In genomic region chr1:70396607-70397006, GRCh38 we compare ENCODE assay signal across 29 cellular contexts.
"Had no signal": no experiment of that assay in that cellular context is flagged by ENCODE, and none has a peak within 500 bp of the region (broad histone marks: within the 10 kb centered on the region; RNA-seq: fewer than 3 reads in every experiment).

No MANE protein-coding gene starts in this region.

- DNase-seq: activated B cell treated with CpG ODN at 0.5 μM for 24 hours; activated CD4-positive, alpha-beta memory T cell treated with anti-CD3 and anti-CD28 coated beads, Interleukin-2, amount 10 ng/mL, durations not matched to agents 7 days and 5 days; activated CD4-positive, alpha-beta T cell treated with anti-CD3 and anti-CD28 coated beads for 4 hours; activated CD4-positive, alpha-beta T cell treated with anti-CD3 and anti-CD28 coated beads, Interleukin-2, amount 10 ng/mL, durations not matched to agents 7 days and 5 days; activated CD4-positive, alpha-beta T cell treated with anti-CD3 and anti-CD28 coated beads, Interleukin-2, amount 50 U/mL, for 48 hours; activated CD4-positive, CD25-positive, alpha-beta regulatory T cell treated with anti-CD3 and anti-CD28 coated beads, Interleukin-2, amount 50 U/mL, for 72 hours; activated CD8-positive, alpha-beta memory T cell treated with anti-CD3 and anti-CD28 coated beads for 24 hours; activated CD8-positive, alpha-beta memory T cell treated with anti-CD3 and anti-CD28 coated beads, Interleukin-2, amount 10 ng/mL, durations not matched to agents 7 days and 5 days; activated CD8-positive, alpha-beta memory T cell treated with anti-CD3 and anti-CD28 coated beads, Interleukin-2, amount 50 U/mL, for 48 hours; activated CD8-positive, alpha-beta T cell treated with anti-CD3 and anti-CD28 coated beads, Interleukin-2, amount 10 ng/mL, durations not matched to agents 7 days and 5 days; activated effector memory CD4-positive, alpha-beta T cell treated with Interleukin-2 at 50 U/mL for 16 hours; activated gamma-delta T cell; activated naive CD4-positive, alpha-beta T cell treated with anti-CD3 and anti-CD28 coated beads, Interleukin-2, amount 10 ng/mL, durations not matched to agents 7 days and 5 days; activated naive CD4-positive, alpha-beta T cell treated with Interleukin-2 at 50 U/mL for 16 hours; activated naive CD8-positive, alpha-beta T cell treated with anti-CD3 and anti-CD28 coated beads, Interleukin-2, amount 10 ng/mL, durations not matched to agents 7 days and 5 days; activated naive CD8-positive, alpha-beta T cell treated with anti-CD3 and anti-CD28 coated beads, Interleukin-2, amount 50 U/mL, for 24 hours; activated T-cell treated with anti-CD3 and anti-CD28 coated beads, Interleukin-2, amount 50 U/mL, for 24 hours; activated T-cell treated with anti-CD3 and anti-CD28 coated beads, Interleukin-2, amount 50 U/mL, for 48 hours; amygdala; anterior cingulate cortex; caudate nucleus; cerebellar nuclear complex; T-helper 17 cell; T-helper 9 cell had no signal

- H3K9me3 ChIP-seq: ascending aorta had no signal

- H3K4me3 ChIP-seq: ascending aorta, cardiac muscle cell had no signal

- H3K4me1 ChIP-seq: ascending aorta had no signal

- H3K36me3 ChIP-seq: ascending aorta, cardiac muscle cell had no signal

- ATAC-seq: activated CD8-positive, alpha-beta memory T cell treated with anti-CD3 and anti-CD28 coated beads, Interleukin-2, amount 10 ng/mL, durations not matched to agents 7 days and 5 days; activated CD8-positive, alpha-beta T cell treated with anti-CD3 and anti-CD28 coated beads, Interleukin-2, amount 10 ng/mL, durations not matched to agents 7 days and 5 days; activated naive CD8-positive, alpha-beta T cell treated with anti-CD3 and anti-CD28 coated beads, Interleukin-2, amount 50 U/mL, for 24 hours; T-helper 17 cell had no signal

- H3K27me3 ChIP-seq: ascending aorta, cardiac muscle cell had no signal

- FAIRE-seq: bronchial epithelial cell, TTC549 had no signal

- H3K27ac ChIP-seq: ascending aorta, cardiac muscle cell, VCaP had no signal
